1 cellular context compared by ENCODE assay signal in genomic region chr7:77553123-77553522, GRCh38.
TF ChIP-seq lines count a peak whose summit lies in the region.

No MANE protein-coding gene starts in this region.

TF ChIP-seq in GM23338, 12 proteins besides CTCF, POLR2A, EP300 and RAD21 (continued from another document):
- TF ChIP-seq JUNB (IDR thresholded peaks at IDR 0.05; ENCODE audit: unreplicated experiment) (no peak), POLR2AphosphoS5 (IDR thresholded peaks at IDR 0.05; ENCODE audit: low read depth) (no peak), ZNF331 (CRISPR knock-in tag; IDR thresholded peaks at IDR 0.05; ENCODE audit: low read depth) (no peak)
- TF ChIP-seq, protein P1, sequence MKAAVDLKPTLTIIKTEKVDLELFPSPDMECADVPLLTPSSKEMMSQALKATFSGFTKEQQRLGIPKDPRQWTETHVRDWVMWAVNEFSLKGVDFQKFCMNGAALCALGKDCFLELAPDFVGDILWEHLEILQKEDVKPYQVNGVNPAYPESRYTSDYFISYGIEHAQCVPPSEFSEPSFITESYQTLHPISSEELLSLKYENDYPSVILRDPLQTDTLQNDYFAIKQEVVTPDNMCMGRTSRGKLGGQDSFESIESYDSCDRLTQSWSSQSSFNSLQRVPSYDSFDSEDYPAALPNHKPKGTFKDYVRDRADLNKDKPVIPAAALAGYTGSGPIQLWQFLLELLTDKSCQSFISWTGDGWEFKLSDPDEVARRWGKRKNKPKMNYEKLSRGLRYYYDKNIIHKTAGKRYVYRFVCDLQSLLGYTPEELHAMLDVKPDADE (IDR thresholded peaks at IDR 0.05) = no peak
TF ChIP-seq in GM23338: peak in this region for 0.
